Comparison of ENCODE assay signal across 9 cellular contexts in the genomic region with DNA sequence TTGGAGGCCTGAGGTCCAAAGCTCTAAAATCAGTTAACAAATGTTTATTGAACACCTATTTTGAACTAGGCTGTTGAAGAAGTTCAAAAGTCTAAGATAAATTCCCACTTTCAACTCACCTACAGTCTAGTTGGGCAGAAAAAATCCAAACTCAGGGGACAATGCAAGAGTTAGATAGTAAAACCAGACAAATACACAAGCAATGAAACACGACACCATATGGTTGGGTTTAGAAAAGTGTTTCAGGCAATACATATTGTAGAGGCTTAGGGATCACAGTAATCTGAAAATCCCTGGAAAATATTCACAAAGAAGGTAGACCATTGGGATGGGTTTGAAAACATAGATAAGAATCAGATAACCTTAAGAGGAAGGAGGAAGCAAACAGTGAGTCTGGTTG. TPM values are rescaled to one million over a fixed set of nuclear protein-coding genes. Genes with fewer than 3 reads are reported as not detected.
A peak's percentile ranks its signal among the peaks of the same experiment; 100 is the strongest.
DNase-seq lines count a peak whose midpoint lies in the region; ATAC-seq and TF ChIP-seq lines count a peak whose summit lies in the region.
"Had no signal": no experiment of that assay in that cellular context is flagged by ENCODE, and none has a peak within 500 bp of the region (broad histone marks: within the 10 kb centered on the region; RNA-seq: fewer than 3 reads in every experiment).

No MANE protein-coding gene starts in this region.

- H3K4me1 Mint-ChIP-seq in activated naive CD4-positive, alpha-beta T cell treated with anti-CD3 and anti-CD28 coated beads, Interleukin-2, amount 50 U/mL, for 24 hours, result peaks cover 38% of the 10 kb centered on the region
- H3K4me1 Mint-ChIP-seq in activated T-helper 2 cell treated with anti-CD3 and anti-CD28 coated beads, Interferon-gamma antibody, Interleukin-2, Interleukin-4, amounts not matched to agents 10 μg/mL and 5 μg/mL and 100 μg/mL, durations not matched to agents 14 hours and 24 hours and 36 hours (ENCODE audit: low read depth), result peaks cover 21% of the 10 kb centered on the region
- peaks cover 18 to 26% of the 10 kb centered on the region in 2 donors for H3K4me1 Mint-ChIP-seq in immature natural killer cell

- H3K27me3 Mint-ChIP-seq in activated naive CD4-positive, alpha-beta T cell treated with anti-CD3 and anti-CD28 coated beads, Interleukin-2, amount 50 U/mL, for 24 hours, result no peaks in the 10 kb centered on the region
- peaks cover 34% of the 10 kb centered on the region for H3K27me3 Mint-ChIP-seq in activated T-helper 2 cell treated with anti-CD3 and anti-CD28 coated beads, Interferon-gamma antibody, Interleukin-2, Interleukin-4, amounts not matched to agents 10 μg/mL and 5 μg/mL and 100 μg/mL, durations not matched to agents 14 hours and 24 hours and 36 hours (ENCODE audit: low read depth)
- H3K27me3 Mint-ChIP-seq in immature natural killer cell (ENCODE audit: low read depth in 3 of 3), result peaks cover 7 to 23% (median 20%) of the 10 kb centered on the region in 3 donors

- no peaks in the 10 kb centered on the region for H3K9me3 Mint-ChIP-seq in activated naive CD4-positive, alpha-beta T cell treated with anti-CD3 and anti-CD28 coated beads, Interleukin-2, amount 50 U/mL, for 24 hours
- H3K9me3 Mint-ChIP-seq in activated naive CD4-positive, alpha-beta T cell treated with anti-CD3 and anti-CD28 coated beads, Interleukin-2, amount 50 U/mL, for 72 hours, result no peaks in the 10 kb centered on the region
- no peaks in the 10 kb centered on the region for H3K9me3 Mint-ChIP-seq in activated T-helper 2 cell treated with anti-CD3 and anti-CD28 coated beads, Interferon-gamma antibody, Interleukin-2, Interleukin-4, amounts not matched to agents 10 μg/mL and 5 μg/mL and 100 μg/mL, durations not matched to agents 14 hours and 24 hours and 36 hours
- H3K9me3 Mint-ChIP-seq in immature natural killer cell, result no peaks in the 10 kb centered on the region

- intact Hi-C loops in activated T-helper 2 cell treated with anti-CD3 and anti-CD28 coated beads, Interferon-gamma antibody, Interleukin-2, Interleukin-4, amounts not matched to agents 10 μg/mL and 5 μg/mL and 100 μg/mL, durations not matched to agents 14 hours and 24 hours and 36 hours (cut with micrococcal nuclease), result no loop called here
- intact Hi-C loops in transverse colon (cut with DNase I; ENCODE audit: low total_unique reads), result loop anchor here (10.0 kb wide), 1 partner anchor 327 kb away; no protein-coding TSS in a partner anchor

- peaks cover 3% of the 10 kb centered on the region for H3K27me3 ChIP-seq in transverse colon
- H3K27me3 ChIP-seq: pancreas had no signal

- in situ Hi-C loops in transverse colon (cut with MboI; ENCODE audit: low pct_ligation_motif_present in 1 of 4, low pct_unique_long_range_greater_than_20kb in 1 of 4, low sequenced_read_pairs in 3 of 4), result no loop called here

- ATAC-seq in activated naive CD4-positive, alpha-beta T cell treated with anti-CD3 and anti-CD28 coated beads, Interleukin-2, amount 50 U/mL, for 72 hours, result no peak
- no peak for ATAC-seq in HG03175 (IDR thresholded peaks at IDR 0.05; ENCODE audit: unreplicated experiment)

- H3K4me1 ChIP-seq in transverse colon, result peaks cover 11 to 48% (median 19%) of the 10 kb centered on the region in 4 donors

- 56 to 57% methylated on average over 1 of the region's 1 CpG for WGBS in transverse colon (ENCODE audit: low coverage in 1 of 2), 2 donors

- TF ChIP-seq CTCF in transverse colon (IDR thresholded peaks at IDR 0.05), result no peak

- H3K27ac Mint-ChIP-seq in activated naive CD4-positive, alpha-beta T cell treated with anti-CD3 and anti-CD28 coated beads, Interleukin-2, amount 50 U/mL, for 24 hours, result peak overlapping the region; percentile 13
- H3K27ac Mint-ChIP-seq in activated naive CD4-positive, alpha-beta T cell treated with anti-CD3 and anti-CD28 coated beads, Interleukin-2, amount 50 U/mL, for 72 hours, result peak overlapping the region in 1 of 2 donors; percentile 87
- H3K27ac Mint-ChIP-seq in activated T-helper 2 cell treated with anti-CD3 and anti-CD28 coated beads, Interferon-gamma antibody, Interleukin-2, Interleukin-4, amounts not matched to agents 10 μg/mL and 5 μg/mL and 100 μg/mL, durations not matched to agents 14 hours and 24 hours and 36 hours, result no peak overlapping the region
- peak overlapping the region in 2 of 6 donors; percentile 24 to 64 for H3K27ac Mint-ChIP-seq in immature natural killer cell

- TF ChIP-seq POLR2A in transverse colon (IDR thresholded peaks at IDR 0.05), result no peak

- H3K36me3 ChIP-seq in transverse colon, result no peaks in the 10 kb centered on the region
- H3K36me3 ChIP-seq: pancreas had no signal

- H3K4me3 Mint-ChIP-seq in activated naive CD4-positive, alpha-beta T cell treated with anti-CD3 and anti-CD28 coated beads, Interleukin-2, amount 50 U/mL, for 24 hours, result peak overlapping the region; percentile 95
- peak overlapping the region; percentile 67 for H3K4me3 Mint-ChIP-seq in activated T-helper 2 cell treated with anti-CD3 and anti-CD28 coated beads, Interferon-gamma antibody, Interleukin-2, Interleukin-4, amounts not matched to agents 10 μg/mL and 5 μg/mL and 100 μg/mL, durations not matched to agents 14 hours and 24 hours and 36 hours (ENCODE audit: low read depth)
- peak overlapping the region; percentile 47 to 96 (median 66) for H3K4me3 Mint-ChIP-seq in immature natural killer cell

- H3K27ac ChIP-seq in transverse colon, result peak overlapping the region; percentile 82 to 92 (median 84)

- peak overlapping the region in 1 of 4 donors; percentile 63 for H3K4me3 ChIP-seq in transverse colon

- no peak for TF ChIP-seq EP300 in transverse colon (IDR thresholded peaks at IDR 0.05; ENCODE audit: low read depth)

- no peak for DNase-seq in activated naive CD4-positive, alpha-beta T cell treated with anti-CD3 and anti-CD28 coated beads, Interleukin-2, amount 50 U/mL, for 72 hours (ENCODE audit: low spot score in 2 of 2)
- DNase-seq in activated T-helper 2 cell treated with anti-CD3 and anti-CD28 coated beads, Interferon-gamma antibody, Interleukin-2, Interleukin-4, amounts not matched to agents 10 μg/mL and 5 μg/mL and 100 μg/mL, durations not matched to agents 14 hours and 24 hours and 36 hours (ENCODE audit: low spot score), result no peak
- DNase-seq in immature natural killer cell (no peak), transverse colon (no peak), D341Med (ENCODE audit: low spot score) (no peak)
- DNase-seq in stimulated activated CD4-positive, alpha-beta T cell treated with anti-CD3 and anti-CD28 coated beads, Interleukin-15, amount 100 ng/mL, for 24 hours, result no peak
- DNase-seq: pancreas had no signal

- H3K36me3 Mint-ChIP-seq in activated naive CD4-positive, alpha-beta T cell treated with anti-CD3 and anti-CD28 coated beads, Interleukin-2, amount 50 U/mL, for 24 hours, result no peaks in the 10 kb centered on the region
- no peaks in the 10 kb centered on the region for H3K36me3 Mint-ChIP-seq in activated naive CD4-positive, alpha-beta T cell treated with anti-CD3 and anti-CD28 coated beads, Interleukin-2, amount 50 U/mL, for 72 hours
- no peaks in the 10 kb centered on the region for H3K36me3 Mint-ChIP-seq in activated T-helper 2 cell treated with anti-CD3 and anti-CD28 coated beads, Interferon-gamma antibody, Interleukin-2, Interleukin-4, amounts not matched to agents 10 μg/mL and 5 μg/mL and 100 μg/mL, durations not matched to agents 14 hours and 24 hours and 36 hours (ENCODE audit: low read depth)
- H3K36me3 Mint-ChIP-seq in immature natural killer cell, result no peaks in the 10 kb centered on the region

- H3K9me3 ChIP-seq in transverse colon, result no peaks in the 10 kb centered on the region
- H3K9me3 ChIP-seq: pancreas had no signal

RNA-seq across cellular contexts. Expression of a gene that starts 1.3 kb away (rescaled TPM):
- total RNA-seq in activated naive CD4-positive, alpha-beta T cell treated with anti-CD3 and anti-CD28 coated beads, Interleukin-2, amount 50 U/mL, for 72 hours, result 10 to 100 TPM in 1 of 2 donors, 1 to 10 TPM in 1; 5.2 to 13.4 TPM
- total RNA-seq in activated T-helper 2 cell treated with anti-CD3 and anti-CD28 coated beads, Interferon-gamma antibody, Interleukin-2, Interleukin-4, amounts not matched to agents 10 μg/mL and 5 μg/mL and 100 μg/mL, durations not matched to agents 14 hours and 24 hours and 36 hours, result 1.7 and 1.9 TPM in 2 replicates
- under 1 TPM in 1 of 3 donors, not detected in 2; 0.12 TPM for polyA plus RNA-seq in immature natural killer cell
- total RNA-seq in transverse colon, result 10 to 100 TPM; 25.1 to 93.5 (median 61.0) TPM
